ENCODE assay signal across 1 cellular context in the genomic region with DNA sequence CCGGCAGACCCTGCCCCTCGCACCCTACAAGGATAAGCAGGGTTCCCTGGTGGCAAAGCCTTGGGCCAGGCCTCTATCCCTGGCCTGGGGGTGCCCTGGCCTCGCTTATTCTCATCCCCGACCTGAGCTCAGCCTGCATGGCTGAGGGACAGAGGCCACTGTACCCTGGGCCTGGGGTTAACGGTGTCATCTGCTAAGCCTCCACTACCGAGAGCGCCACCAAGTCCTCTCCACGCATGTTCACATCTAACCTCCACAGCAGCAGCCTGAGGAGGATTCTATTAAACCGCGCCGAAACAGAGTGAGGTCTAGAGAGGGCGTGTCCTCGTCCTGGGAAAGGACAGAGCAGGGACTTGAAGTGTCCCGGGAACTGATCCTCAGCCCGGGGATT.
TF ChIP-seq lines count a peak whose summit lies in the region.

No MANE protein-coding gene starts in this region.

TF ChIP-seq in WTC11, 78 proteins besides CTCF, POLR2A, EP300 and RAD21:
- TF ChIP-seq, protein P1, sequence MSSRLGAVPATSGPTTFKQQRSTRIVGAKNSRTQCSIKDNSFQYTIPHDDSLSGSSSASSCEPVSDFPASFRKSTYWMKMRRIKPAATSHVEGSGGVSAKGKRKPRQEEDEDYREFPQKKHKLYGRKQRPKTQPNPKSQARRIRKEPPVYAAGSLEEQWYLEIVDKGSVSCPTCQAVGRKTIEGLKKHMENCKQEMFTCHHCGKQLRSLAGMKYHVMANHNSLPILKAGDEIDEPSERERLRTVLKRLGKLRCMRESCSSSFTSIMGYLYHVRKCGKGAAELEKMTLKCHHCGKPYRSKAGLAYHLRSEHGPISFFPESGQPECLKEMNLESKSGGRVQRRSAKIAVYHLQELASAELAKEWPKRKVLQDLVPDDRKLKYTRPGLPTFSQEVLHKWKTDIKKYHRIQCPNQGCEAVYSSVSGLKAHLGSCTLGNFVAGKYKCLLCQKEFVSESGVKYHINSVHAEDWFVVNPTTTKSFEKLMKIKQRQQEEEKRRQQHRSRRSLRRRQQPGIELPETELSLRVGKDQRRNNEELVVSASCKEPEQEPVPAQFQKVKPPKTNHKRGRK (CRISPR knock-in tag; IDR thresholded peaks at IDR 0.05; ENCODE audit: borderline replicate concordance) = no peak
- TF ChIP-seq ZNF232 (CRISPR knock-in tag; IDR thresholded peaks at IDR 0.05) = no peak
